Comparison of ENCODE assay signal across 1 cellular context in the genomic region with DNA sequence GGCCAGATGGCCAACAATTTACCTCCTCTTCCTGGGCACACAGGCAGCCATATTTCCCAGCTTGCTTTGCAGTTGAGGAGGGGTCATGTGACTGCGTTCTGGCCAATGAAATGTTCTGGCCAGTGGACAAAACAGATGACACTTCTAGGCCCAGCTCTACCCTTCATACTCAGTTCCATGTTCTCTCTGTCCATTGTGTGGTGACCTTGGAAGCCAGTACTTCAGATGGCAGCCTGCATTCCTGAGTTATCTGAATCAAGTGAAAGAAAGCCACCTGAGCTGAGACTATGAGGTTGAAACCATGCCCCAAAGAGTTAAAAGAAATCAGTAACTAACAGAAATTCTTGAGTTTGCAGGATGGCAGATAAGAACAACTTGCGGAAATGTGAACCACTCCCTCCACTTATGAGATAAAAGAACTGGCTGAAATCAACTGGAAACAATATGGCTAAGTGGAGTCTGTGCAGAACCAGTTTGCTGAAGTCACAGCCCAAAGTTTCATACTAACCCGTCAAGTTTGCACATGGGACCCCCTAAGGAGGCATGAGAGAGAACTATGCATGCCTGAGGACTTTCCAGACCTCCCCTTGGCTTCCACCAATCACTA.
TF ChIP-seq lines count a peak whose summit lies in the region.

No MANE protein-coding gene starts in this region.

TF ChIP-seq in K562, 482 proteins besides CTCF, POLR2A, EP300 and RAD21 (continued from another document):
- TF ChIP-seq, protein P1, sequence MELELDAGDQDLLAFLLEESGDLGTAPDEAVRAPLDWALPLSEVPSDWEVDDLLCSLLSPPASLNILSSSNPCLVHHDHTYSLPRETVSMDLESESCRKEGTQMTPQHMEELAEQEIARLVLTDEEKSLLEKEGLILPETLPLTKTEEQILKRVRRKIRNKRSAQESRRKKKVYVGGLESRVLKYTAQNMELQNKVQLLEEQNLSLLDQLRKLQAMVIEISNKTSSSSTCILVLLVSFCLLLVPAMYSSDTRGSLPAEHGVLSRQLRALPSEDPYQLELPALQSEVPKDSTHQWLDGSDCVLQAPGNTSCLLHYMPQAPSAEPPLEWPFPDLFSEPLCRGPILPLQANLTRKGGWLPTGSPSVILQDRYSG (tag; conservative IDR thresholded peaks at IDR 0.05; ENCODE audit: low read depth) = peak; percentile 63; the same call in 1 of the 2 replicates
- TF ChIP-seq MBD2 (IDR thresholded peaks at IDR 0.05; ENCODE audit: borderline replicate concordance, low read depth) = peak; percentile 53; the same call in 1 of the 2 replicates
- TF ChIP-seq SUPT5H (IDR thresholded peaks at IDR 0.05) = no peak
- peak; percentile 73 for TF ChIP-seq NEUROD1 (IDR thresholded peaks at IDR 0.05; ENCODE audit: borderline replicate concordance, low read depth, low read length, partially characterized antibody)
- peak in 1 of 2 experiments; percentile 44; a peak in 1 of 4 replicates for TF ChIP-seq FOXK2 (conservative IDR thresholded peaks at IDR 0.05 in 1 of 2, IDR thresholded peaks at IDR 0.05 in 1 of 2; ENCODE audit: low read depth in 2 of 2)
- TF ChIP-seq ZNF311 (CRISPR knock-in tag; IDR thresholded peaks at IDR 0.05) = peak; percentile 37; the same call in 1 of the 2 replicates
- TF ChIP-seq U2AF2 (optimal IDR thresholded peaks at IDR 0.05; ENCODE audit: low read depth, low read length) = no peak
- TF ChIP-seq GTF2A2 (tag; IDR thresholded peaks at IDR 0.05) = 0 out of 2 replicates have a peak, but pooled peaks have one; percentile 28
- TF ChIP-seq NRF1 (conservative IDR thresholded peaks at IDR 0.05 in 1 of 2, IDR thresholded peaks at IDR 0.05 in 1 of 2) = peak; percentile 35 to 48; a peak in 2 of 4 replicates
- TF ChIP-seq TEAD4 (IDR thresholded peaks at IDR 0.05; ENCODE audit: low read length) = peak; percentile 98
- no peak for TF ChIP-seq TEAD4 (CRISPR knock-in tag; IDR thresholded peaks at IDR 0.05; ENCODE audit: borderline replicate concordance)
TF ChIP-seq in K562: peak in this region for 157.
